1 cellular context compared by ENCODE assay signal in the genomic region with DNA sequence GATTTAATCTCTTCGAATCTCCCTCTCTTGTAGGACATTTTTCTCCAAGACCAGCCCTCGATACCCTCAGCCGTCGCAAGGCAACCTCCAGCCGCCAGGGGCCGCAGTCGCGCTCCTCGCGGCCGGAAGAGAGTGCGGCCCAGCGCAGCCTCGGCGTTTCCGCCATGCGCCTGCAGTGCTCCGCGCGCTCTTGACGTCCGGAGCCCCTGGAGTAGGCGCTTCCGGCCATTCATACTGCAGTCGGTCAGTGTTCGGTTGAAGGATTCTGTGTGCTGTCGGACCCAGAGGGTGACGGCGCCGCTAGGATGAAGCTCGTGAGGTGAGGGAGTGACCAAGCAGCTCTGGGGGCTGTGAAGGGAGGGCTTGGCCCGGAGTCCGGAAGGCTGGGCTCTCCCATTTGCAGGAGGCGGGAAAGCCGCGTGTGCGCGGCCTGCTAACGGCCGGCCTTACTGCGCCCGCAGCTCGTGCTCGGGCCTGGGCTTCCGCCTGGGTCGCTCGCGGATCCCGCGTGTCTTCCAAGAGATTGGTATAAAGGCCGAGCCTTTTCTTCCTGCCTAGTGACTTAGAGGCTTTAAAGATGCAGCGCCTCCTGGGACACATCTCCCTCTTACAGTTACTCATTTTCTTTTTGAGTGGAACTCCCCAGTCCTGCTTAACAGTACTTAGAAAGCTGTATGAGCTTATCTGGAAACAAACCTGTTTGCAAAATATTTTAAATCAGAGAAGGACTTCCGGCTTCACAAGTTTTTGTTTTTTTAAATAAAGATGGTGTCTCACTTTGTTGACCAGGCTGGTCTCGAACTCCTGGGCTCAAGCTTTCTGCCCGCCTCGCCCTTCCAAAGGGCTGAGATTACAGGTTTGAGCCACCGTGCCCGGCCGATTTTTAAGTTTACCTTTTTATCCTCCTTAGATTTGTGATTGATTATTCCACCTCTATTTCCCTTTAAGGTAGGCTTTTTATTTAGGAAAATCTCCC.
TF ChIP-seq lines count a peak whose summit lies in the region.

A gene (plus strand): TSS at position 190 of the 976 bp plus-strand sequence. CDS start 116 bp downstream, at position 306.

TF ChIP-seq in HepG2, 621 proteins besides CTCF, POLR2A, EP300 and RAD21 (continued from another document and continues in another):
- TF ChIP-seq, protein P1, sequence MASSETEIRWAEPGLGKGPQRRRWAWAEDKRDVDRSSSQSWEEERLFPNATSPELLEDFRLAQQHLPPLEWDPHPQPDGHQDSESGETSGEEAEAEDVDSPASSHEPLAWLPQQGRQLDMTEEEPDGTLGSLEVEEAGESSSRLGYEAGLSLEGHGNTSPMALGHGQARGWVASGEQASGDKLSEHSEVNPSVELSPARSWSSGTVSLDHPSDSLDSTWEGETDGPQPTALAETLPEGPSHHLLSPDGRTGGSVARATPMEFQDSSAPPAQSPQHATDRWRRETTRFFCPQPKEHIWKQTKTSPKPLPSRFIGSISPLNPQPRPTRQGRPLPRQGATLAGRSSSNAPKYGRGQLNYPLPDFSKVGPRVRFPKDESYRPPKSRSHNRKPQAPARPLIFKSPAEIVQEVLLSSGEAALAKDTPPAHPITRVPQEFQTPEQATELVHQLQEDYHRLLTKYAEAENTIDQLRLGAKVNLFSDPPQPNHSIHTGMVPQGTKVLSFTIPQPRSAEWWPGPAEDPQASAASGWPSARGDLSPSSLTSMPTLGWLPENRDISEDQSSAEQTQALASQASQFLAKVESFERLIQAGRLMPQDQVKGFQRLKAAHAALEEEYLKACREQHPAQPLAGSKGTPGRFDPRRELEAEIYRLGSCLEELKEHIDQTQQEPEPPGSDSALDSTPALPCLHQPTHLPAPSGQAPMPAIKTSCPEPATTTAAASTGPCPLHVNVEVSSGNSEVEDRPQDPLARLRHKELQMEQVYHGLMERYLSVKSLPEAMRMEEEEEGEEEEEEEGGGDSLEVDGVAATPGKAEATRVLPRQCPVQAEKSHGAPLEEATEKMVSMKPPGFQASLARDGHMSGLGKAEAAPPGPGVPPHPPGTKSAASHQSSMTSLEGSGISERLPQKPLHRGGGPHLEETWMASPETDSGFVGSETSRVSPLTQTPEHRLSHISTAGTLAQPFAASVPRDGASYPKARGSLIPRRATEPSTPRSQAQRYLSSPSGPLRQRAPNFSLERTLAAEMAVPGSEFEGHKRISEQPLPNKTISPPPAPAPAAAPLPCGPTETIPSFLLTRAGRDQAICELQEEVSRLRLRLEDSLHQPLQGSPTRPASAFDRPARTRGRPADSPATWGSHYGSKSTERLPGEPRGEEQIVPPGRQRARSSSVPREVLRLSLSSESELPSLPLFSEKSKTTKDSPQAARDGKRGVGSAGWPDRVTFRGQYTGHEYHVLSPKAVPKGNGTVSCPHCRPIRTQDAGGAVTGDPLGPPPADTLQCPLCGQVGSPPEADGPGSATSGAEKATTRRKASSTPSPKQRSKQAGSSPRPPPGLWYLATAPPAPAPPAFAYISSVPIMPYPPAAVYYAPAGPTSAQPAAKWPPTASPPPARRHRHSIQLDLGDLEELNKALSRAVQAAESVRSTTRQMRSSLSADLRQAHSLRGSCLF (CRISPR knock-in tag; IDR thresholded peaks at IDR 0.05; ENCODE audit: borderline replicate concordance) = peak; percentile 95; the same call in 1 of the 2 replicates
- TF ChIP-seq NCOA2 (CRISPR knock-in tag; IDR thresholded peaks at IDR 0.05) = peak; percentile 51
- peak; percentile 91 for TF ChIP-seq YY1 (IDR thresholded peaks at IDR 0.05; ENCODE audit: insufficient read depth, insufficient replicate concordance, low read depth, low read length)
- peak; percentile 89 for TF ChIP-seq ZNF607 (CRISPR knock-in tag; IDR thresholded peaks at IDR 0.05; ENCODE audit: borderline replicate concordance)
- TF ChIP-seq MIXL1 (CRISPR knock-in tag; IDR thresholded peaks at IDR 0.05) = peak; percentile 74; the same call in 1 of the 2 replicates
- TF ChIP-seq ZBTB38 (CRISPR knock-in tag; IDR thresholded peaks at IDR 0.05) = peak; percentile 90
- TF ChIP-seq, protein P2, sequence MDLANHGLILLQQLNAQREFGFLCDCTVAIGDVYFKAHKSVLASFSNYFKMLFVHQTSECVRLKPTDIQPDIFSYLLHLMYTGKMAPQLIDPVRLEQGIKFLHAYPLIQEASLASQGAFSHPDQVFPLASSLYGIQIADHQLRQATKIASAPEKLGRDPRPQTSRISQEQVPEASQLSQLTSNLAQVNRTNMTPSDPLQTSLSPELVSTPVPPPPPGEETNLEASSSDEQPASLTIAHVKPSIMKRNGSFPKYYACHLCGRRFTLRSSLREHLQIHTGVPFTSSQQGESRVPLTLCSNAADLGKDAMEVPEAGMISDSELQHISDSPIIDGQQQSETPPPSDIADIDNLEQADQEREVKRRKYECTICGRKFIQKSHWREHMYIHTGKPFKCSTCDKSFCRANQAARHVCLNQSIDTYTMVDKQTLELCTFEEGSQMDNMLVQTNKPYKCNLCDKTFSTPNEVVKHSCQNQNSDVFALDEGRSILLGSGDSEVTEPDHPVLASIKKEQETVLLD (CRISPR knock-in tag; IDR thresholded peaks at IDR 0.05; ENCODE audit: low read depth) = peak; percentile 85; the same call in 1 of the 2 replicates
- TF ChIP-seq NPAS2 (CRISPR knock-in tag; IDR thresholded peaks at IDR 0.05; ENCODE audit: borderline replicate concordance) = no peak
- no peak for TF ChIP-seq ZC3H4 (CRISPR knock-in tag; IDR thresholded peaks at IDR 0.05; ENCODE audit: borderline replicate concordance)
- peak; percentile 91 for TF ChIP-seq HIVEP1 (CRISPR knock-in tag; IDR thresholded peaks at IDR 0.05)
- TF ChIP-seq POLR2G (IDR thresholded peaks at IDR 0.05; ENCODE audit: low read depth, low read length) = peak; percentile 93
- TF ChIP-seq FOSL1 (CRISPR knock-in tag; IDR thresholded peaks at IDR 0.05; ENCODE audit: borderline replicate concordance) = peak; percentile 51; the same call in 1 of the 2 replicates
- no peak for TF ChIP-seq NR1H2 (CRISPR knock-in tag; IDR thresholded peaks at IDR 0.05; ENCODE audit: borderline replicate concordance, low read depth)
- TF ChIP-seq ARNT (IDR thresholded peaks at IDR 0.05) = no peak
- TF ChIP-seq, protein P3, sequence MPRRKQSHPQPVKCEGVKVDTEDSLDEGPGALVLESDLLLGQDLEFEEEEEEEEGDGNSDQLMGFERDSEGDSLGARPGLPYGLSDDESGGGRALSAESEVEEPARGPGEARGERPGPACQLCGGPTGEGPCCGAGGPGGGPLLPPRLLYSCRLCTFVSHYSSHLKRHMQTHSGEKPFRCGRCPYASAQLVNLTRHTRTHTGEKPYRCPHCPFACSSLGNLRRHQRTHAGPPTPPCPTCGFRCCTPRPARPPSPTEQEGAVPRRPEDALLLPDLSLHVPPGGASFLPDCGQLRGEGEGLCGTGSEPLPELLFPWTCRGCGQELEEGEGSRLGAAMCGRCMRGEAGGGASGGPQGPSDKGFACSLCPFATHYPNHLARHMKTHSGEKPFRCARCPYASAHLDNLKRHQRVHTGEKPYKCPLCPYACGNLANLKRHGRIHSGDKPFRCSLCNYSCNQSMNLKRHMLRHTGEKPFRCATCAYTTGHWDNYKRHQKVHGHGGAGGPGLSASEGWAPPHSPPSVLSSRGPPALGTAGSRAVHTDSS (CRISPR knock-in tag; conservative IDR thresholded peaks at IDR 0.05) = no peak
- no peak for TF ChIP-seq ZNF577 (CRISPR knock-in tag; IDR thresholded peaks at IDR 0.05; ENCODE audit: borderline replicate concordance, low read depth)
- peak; percentile 93; the same call in 1 of the 2 replicates for TF ChIP-seq ZSCAN20 (CRISPR knock-in tag; IDR thresholded peaks at IDR 0.05; ENCODE audit: borderline replicate concordance)
- peak; percentile 100 for TF ChIP-seq ZMYM4 (CRISPR knock-in tag; IDR thresholded peaks at IDR 0.05)
- TF ChIP-seq, protein P4, sequence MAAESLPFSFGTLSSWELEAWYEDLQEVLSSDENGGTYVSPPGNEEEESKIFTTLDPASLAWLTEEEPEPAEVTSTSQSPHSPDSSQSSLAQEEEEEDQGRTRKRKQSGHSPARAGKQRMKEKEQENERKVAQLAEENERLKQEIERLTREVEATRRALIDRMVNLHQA (CRISPR knock-in tag; IDR thresholded peaks at IDR 0.05) = no peak
- TF ChIP-seq AGO1 (IDR thresholded peaks at IDR 0.05; ENCODE audit: low read depth, low read length, poor library complexity, severe bottlenecking) = peak; percentile 26
- TF ChIP-seq, protein P5, sequence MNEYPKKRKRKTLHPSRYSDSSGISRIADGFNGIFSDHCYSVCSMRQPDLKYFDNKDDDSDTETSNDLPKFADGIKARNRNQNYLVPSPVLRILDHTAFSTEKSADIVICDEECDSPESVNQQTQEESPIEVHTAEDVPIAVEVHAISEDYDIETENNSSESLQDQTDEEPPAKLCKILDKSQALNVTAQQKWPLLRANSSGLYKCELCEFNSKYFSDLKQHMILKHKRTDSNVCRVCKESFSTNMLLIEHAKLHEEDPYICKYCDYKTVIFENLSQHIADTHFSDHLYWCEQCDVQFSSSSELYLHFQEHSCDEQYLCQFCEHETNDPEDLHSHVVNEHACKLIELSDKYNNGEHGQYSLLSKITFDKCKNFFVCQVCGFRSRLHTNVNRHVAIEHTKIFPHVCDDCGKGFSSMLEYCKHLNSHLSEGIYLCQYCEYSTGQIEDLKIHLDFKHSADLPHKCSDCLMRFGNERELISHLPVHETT (CRISPR knock-in tag; conservative IDR thresholded peaks at IDR 0.05) = peak; percentile 82; the same call in 1 of the 2 replicates
- TF ChIP-seq, protein P6, sequence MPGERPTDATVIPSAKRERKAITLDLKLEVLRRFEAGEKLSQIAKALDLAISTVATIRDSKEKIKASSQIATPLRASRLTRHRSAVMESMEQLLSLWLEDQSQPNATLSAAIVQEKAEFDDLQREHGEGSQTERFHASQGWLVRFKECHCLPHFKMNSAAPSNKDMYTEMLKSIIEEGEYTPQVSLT (CRISPR knock-in tag; IDR thresholded peaks at IDR 0.05; ENCODE audit: borderline replicate concordance, low read depth) = no peak; the same call in 1 of the 2 replicates
- peak; percentile 68; the same call in 1 of the 2 replicates for TF ChIP-seq SOX5 (CRISPR knock-in tag; IDR thresholded peaks at IDR 0.05; ENCODE audit: borderline replicate concordance)
- peak; percentile 94; the same call in 1 of the 2 replicates for TF ChIP-seq ZNF430 (CRISPR knock-in tag; IDR thresholded peaks at IDR 0.05)
- no peak for TF ChIP-seq ZNF260 (CRISPR knock-in tag; IDR thresholded peaks at IDR 0.05; ENCODE audit: borderline replicate concordance, low read depth)
- peak; percentile 87 for TF ChIP-seq DR1 (CRISPR knock-in tag; IDR thresholded peaks at IDR 0.05)
- peak; percentile 97 for TF ChIP-seq ZNF225 (CRISPR knock-in tag; IDR thresholded peaks at IDR 0.05)
- peak; percentile 98 for TF ChIP-seq YEATS2 (CRISPR knock-in tag; IDR thresholded peaks at IDR 0.05; ENCODE audit: borderline replicate concordance)
- no peak for TF ChIP-seq NR2F1 (CRISPR knock-in tag; IDR thresholded peaks at IDR 0.05)
- peak; percentile 98 for TF ChIP-seq ZFP82 (CRISPR knock-in tag; IDR thresholded peaks at IDR 0.05; ENCODE audit: borderline replicate concordance)
- TF ChIP-seq, protein P7, sequence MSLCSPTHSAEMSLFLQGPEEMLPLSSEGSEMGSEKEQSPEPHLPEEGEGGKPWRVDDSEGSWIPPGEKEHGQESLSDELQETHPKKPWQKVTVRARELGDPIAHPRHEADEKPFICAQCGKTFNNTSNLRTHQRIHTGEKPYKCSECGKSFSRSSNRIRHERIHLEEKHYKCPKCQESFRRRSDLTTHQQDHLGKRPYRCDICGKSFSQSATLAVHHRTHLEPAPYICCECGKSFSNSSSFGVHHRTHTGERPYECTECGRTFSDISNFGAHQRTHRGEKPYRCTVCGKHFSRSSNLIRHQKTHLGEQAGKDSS (CRISPR knock-in tag; IDR thresholded peaks at IDR 0.05; ENCODE audit: borderline replicate concordance, low read depth) = peak; percentile 98
- TF ChIP-seq GTF2F1 (IDR thresholded peaks at IDR 0.05; ENCODE audit: low read length) = no peak
- TF ChIP-seq FOXK2 (IDR thresholded peaks at IDR 0.05) = no peak
- TF ChIP-seq HHEX (CRISPR knock-in tag; IDR thresholded peaks at IDR 0.05) = no peak
- no peak for TF ChIP-seq ATM (IDR thresholded peaks at IDR 0.05; ENCODE audit: borderline replicate concordance)
- peak; percentile 90 for TF ChIP-seq ZNF124 (CRISPR knock-in tag; IDR thresholded peaks at IDR 0.05)
- TF ChIP-seq, protein P8, sequence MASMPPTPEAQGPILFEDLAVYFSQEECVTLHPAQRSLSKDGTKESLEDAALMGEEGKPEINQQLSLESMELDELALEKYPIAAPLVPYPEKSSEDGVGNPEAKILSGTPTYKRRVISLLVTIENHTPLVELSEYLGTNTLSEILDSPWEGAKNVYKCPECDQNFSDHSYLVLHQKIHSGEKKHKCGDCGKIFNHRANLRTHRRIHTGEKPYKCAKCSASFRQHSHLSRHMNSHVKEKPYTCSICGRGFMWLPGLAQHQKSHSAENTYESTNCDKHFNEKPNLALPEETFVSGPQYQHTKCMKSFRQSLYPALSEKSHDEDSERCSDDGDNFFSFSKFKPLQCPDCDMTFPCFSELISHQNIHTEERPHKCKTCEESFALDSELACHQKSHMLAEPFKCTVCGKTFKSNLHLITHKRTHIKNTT (CRISPR knock-in tag; IDR thresholded peaks at IDR 0.05) = no peak
- TF ChIP-seq, protein P9, sequence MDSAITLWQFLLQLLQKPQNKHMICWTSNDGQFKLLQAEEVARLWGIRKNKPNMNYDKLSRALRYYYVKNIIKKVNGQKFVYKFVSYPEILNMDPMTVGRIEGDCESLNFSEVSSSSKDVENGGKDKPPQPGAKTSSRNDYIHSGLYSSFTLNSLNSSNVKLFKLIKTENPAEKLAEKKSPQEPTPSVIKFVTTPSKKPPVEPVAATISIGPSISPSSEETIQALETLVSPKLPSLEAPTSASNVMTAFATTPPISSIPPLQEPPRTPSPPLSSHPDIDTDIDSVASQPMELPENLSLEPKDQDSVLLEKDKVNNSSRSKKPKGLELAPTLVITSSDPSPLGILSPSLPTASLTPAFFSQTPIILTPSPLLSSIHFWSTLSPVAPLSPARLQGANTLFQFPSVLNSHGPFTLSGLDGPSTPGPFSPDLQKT (CRISPR knock-in tag; IDR thresholded peaks at IDR 0.05; ENCODE audit: borderline replicate concordance) = peak; percentile 96; the same call in 1 of the 2 replicates
- TF ChIP-seq, protein P10, sequence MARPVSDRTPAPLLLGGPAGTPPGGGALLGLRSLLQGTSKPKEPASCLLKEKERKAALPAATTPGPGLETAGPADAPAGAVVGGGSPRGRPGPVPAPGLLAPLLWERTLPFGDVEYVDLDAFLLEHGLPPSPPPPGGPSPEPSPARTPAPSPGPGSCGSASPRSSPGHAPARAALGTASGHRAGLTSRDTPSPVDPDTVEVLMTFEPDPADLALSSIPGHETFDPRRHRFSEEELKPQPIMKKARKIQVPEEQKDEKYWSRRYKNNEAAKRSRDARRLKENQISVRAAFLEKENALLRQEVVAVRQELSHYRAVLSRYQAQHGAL (CRISPR knock-in tag; IDR thresholded peaks at IDR 0.05; ENCODE audit: not compliant biosample characterization) = peak; percentile 77
- TF ChIP-seq ZNF792 (CRISPR knock-in tag; IDR thresholded peaks at IDR 0.05) = peak; percentile 95
- TF ChIP-seq, protein P11, sequence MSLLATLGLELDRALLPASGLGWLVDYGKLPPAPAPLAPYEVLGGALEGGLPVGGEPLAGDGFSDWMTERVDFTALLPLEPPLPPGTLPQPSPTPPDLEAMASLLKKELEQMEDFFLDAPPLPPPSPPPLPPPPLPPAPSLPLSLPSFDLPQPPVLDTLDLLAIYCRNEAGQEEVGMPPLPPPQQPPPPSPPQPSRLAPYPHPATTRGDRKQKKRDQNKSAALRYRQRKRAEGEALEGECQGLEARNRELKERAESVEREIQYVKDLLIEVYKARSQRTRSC (CRISPR knock-in tag; IDR thresholded peaks at IDR 0.05; ENCODE audit: low read depth) = no peak
- TF ChIP-seq SUZ12 (IDR thresholded peaks at IDR 0.05; ENCODE audit: low read depth, low read length) = no peak
- TF ChIP-seq ZFP37 (CRISPR knock-in tag; IDR thresholded peaks at IDR 0.05; ENCODE audit: borderline replicate concordance) = peak; percentile 81; the same call in 1 of the 2 replicates
- peak; percentile 88; the same call in 1 of the 2 replicates for TF ChIP-seq EEA1 (CRISPR knock-in tag; IDR thresholded peaks at IDR 0.05; ENCODE audit: borderline replicate concordance)
- peak; percentile 83; the same call in 1 of the 2 replicates for TF ChIP-seq HOXA9 (CRISPR knock-in tag; IDR thresholded peaks at IDR 0.05; ENCODE audit: borderline replicate concordance)
